ENCODE assay signal across 8 cellular contexts in the genomic region with DNA sequence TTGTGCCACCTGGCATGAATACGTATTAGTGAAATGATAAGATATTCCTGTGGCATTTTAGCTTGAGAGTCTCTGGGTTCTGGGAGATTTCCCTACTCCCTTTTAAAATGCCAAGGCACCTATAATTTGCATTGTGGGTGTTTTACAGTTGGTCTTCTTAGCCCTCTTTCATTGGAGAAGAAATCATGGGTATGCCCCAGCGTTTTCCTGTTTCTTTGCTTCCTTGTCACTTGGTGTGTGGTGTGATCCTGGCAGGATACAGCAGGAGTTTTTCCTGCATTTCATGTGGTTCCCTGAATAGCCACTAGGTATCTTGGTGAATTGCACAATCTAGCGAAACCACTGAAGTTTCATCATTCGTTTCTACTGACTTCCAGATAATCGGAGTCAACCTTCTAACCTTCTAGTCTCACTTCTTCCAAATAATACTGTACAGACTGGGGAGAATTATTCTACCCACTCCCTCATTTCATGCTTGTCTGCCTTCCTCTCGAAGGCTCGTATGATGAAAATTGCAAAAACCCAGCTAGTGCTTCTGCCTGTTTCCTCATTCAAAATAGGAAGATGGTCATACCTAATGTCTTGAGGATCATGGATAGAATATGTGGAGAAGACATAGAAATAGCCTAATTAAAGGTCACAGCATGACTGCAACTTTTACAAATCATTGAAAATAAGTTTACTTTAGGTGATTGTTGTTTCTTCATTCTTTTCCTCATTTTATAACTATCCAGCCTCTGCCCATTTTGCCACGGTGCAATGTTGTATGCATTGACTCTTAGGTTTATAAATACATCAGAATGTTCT. TPM values are rescaled to one million over a fixed set of nuclear protein-coding genes. Genes with fewer than 3 reads are reported as not detected.
DNase-seq lines count a peak whose midpoint lies in the region; ATAC-seq and TF ChIP-seq lines count a peak whose summit lies in the region.

No MANE protein-coding gene starts in this region.

- peak overlapping the region; percentile 94 for H3K27ac Mint-ChIP-seq in CD4-positive, alpha-beta T cell
- peak overlapping the region; percentile 69 for H3K27ac Mint-ChIP-seq in activated naive CD8-positive, alpha-beta T cell

- H3K9me3 ChIP-seq in CD4-positive, alpha-beta T cell (ENCODE audit: control insufficient read depth, low read length) = no peaks in the 10 kb centered on the region
- no peaks in the 10 kb centered on the region for H3K9me3 ChIP-seq in testis

- peak overlapping the region; percentile 85 for H3K4me3 Mint-ChIP-seq in CD4-positive, alpha-beta T cell
- peak overlapping the region; percentile 92 for H3K4me3 Mint-ChIP-seq in activated naive CD8-positive, alpha-beta T cell

- no peak for TF ChIP-seq POLR2A in testis (IDR thresholded peaks at IDR 0.05)

- no peak for DNase-seq in CD4-positive, alpha-beta T cell
- DNase-seq in HuH-7 (ENCODE audit: low spot score) (peak; percentile 81), kidney epithelial cell (ENCODE audit: low read depth) (no peak), testis (no peak), amniotic stem cell (lab: John Stamatoyannopoulos, UW) (no peak)

- H3K36me3 ChIP-seq in kidney epithelial cell (ENCODE audit: control insufficient read depth, insufficient read depth, low read length) = peaks cover 6% of the 10 kb centered on the region
- H3K36me3 ChIP-seq in testis (ENCODE audit: low read depth, missing control alignments) = no peaks in the 10 kb centered on the region

- H3K9me3 Mint-ChIP-seq in CD4-positive, alpha-beta T cell = no peaks in the 10 kb centered on the region
- no peaks in the 10 kb centered on the region for H3K9me3 Mint-ChIP-seq in activated naive CD8-positive, alpha-beta T cell (ENCODE audit: low read depth)

- no peak overlapping the region for H3K27ac ChIP-seq in CD4-positive, alpha-beta T cell (ENCODE audit: low read depth, low read length)
- peak overlapping the region in 1 of 2 donors; percentile 28 for H3K27ac ChIP-seq in testis

- H3K4me1 Mint-ChIP-seq in CD4-positive, alpha-beta T cell (ENCODE audit: low read depth) = peaks cover 68% of the 10 kb centered on the region
- peaks cover 64% of the 10 kb centered on the region for H3K4me1 Mint-ChIP-seq in activated naive CD8-positive, alpha-beta T cell (ENCODE audit: low read depth)

- TF ChIP-seq CTCF in CD4-positive, alpha-beta T cell (IDR thresholded peaks at IDR 0.05) = no peak
- TF ChIP-seq CTCF in kidney epithelial cell (IDR thresholded peaks at IDR 0.05; ENCODE audit: insufficient read depth, low read length, poor library complexity, severe bottlenecking) = peak; percentile 36
- TF ChIP-seq CTCF in testis (IDR thresholded peaks at IDR 0.05) = peak; percentile 42 to 50 (median 49)

- ATAC-seq in CD4-positive, alpha-beta T cell (ENCODE audit: poor library complexity) = no peak
- no peak for ATAC-seq in GM19395 (IDR thresholded peaks at IDR 0.05; ENCODE audit: unreplicated experiment)
- ATAC-seq in HG03135 (IDR thresholded peaks at IDR 0.05; ENCODE audit: unreplicated experiment) = no peak

- no peaks in the 10 kb centered on the region for H3K27me3 Mint-ChIP-seq in CD4-positive, alpha-beta T cell
- no peaks in the 10 kb centered on the region for H3K27me3 Mint-ChIP-seq in activated naive CD8-positive, alpha-beta T cell

- H3K36me3 Mint-ChIP-seq in CD4-positive, alpha-beta T cell (ENCODE audit: low read depth) = peaks cover 49% of the 10 kb centered on the region
- H3K36me3 Mint-ChIP-seq in activated naive CD8-positive, alpha-beta T cell = peaks cover 16% of the 10 kb centered on the region

- intact Hi-C loops in CD4-positive, alpha-beta T cell (cut with DNase I, micrococcal nuclease) = loop anchor here in 1 of 2 experiments (2.0 to 10.0 kb wide), 3 partner anchors 159 to 270 kb away; no protein-coding TSS in a partner anchor
- intact Hi-C loops in testis (cut with DNase I; ENCODE audit: low total_unique reads) = loop anchor here (10.0 kb wide), 1 partner anchor 257 kb away; no protein-coding TSS in a partner anchor

- H3K4me3 ChIP-seq in kidney epithelial cell (ENCODE audit: low read depth, low read length) (peak overlapping the region; percentile 95), testis (peak overlapping the region in 1 of 2 donors; percentile 92)

- 50 to 56% methylated on average over 8 of the region's 8 CpGs for WGBS in testis, 2 donors

- no peaks in the 10 kb centered on the region for H3K27me3 ChIP-seq in CD4-positive, alpha-beta T cell (ENCODE audit: control insufficient read depth, insufficient read depth, low read length)
- no peaks in the 10 kb centered on the region for H3K27me3 ChIP-seq in kidney epithelial cell (ENCODE audit: control insufficient read depth, insufficient read depth, low read length)
- no peaks in the 10 kb centered on the region for H3K27me3 ChIP-seq in testis

- POLR2A ChIA-PET in CD4-positive, alpha-beta T cell (lab: Charles Lee) = interaction anchor here (0.6 to 2.2 kb wide), 2 partner anchors 20 to 160 kb away, joined by 3 to 7 read pairs; no protein-coding TSS in a partner anchor

- CTCF ChIA-PET in CD4-positive, alpha-beta T cell (lab: Charles Lee) = interaction anchor here (2.5 to 3.3 kb wide), 3 partner anchors 35 to 160 kb away, joined by 20 to 29 read pairs (median 23); no protein-coding TSS in a partner anchor

- H3K4me1 ChIP-seq in testis = peaks cover 52% of the 10 kb centered on the region

RNA-seq across cellular contexts. Expression of a gene that starts 2.7 kb away (rescaled TPM):
- total RNA-seq in CD4-positive, alpha-beta T cell = 100 to 1,000 TPM; 167 to 182 TPM
- total RNA-seq in kidney epithelial cell = 174 and 215 TPM in 2 replicates
- 10 to 100 TPM; 28.7 to 40.6 TPM for total RNA-seq in testis
- 26.2 TPM for polyA plus RNA-seq in testis (ENCODE audit: insufficient read depth, low read depth, low replicate concordance)
